Comparison of ENCODE assay signal across 27 cellular contexts in the genomic region with DNA sequence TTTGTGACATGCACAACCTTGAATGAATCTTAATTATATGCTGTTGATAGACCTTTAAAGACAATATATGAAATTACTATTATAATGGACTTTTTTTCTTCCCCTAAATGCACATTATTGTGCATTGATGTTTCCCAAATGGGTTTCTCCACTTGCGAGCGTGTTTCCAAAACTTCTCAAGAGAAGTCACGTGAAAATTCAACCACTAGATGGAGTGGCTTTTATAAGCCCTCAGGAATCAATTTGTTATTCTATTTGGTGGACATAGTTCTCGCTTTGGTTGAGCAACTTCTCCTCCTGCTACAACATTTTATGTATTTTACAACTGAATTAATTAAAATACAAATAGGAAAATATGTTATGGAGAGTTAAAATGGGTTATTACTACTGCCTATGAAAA. TPM values are rescaled to one million over a fixed set of nuclear protein-coding genes. Genes with fewer than 3 reads are reported as not detected.
DNase-seq lines count a peak whose midpoint lies in the region; TF ChIP-seq lines count a peak whose summit lies in the region.
"Had no signal": no experiment of that assay in that cellular context is flagged by ENCODE, and none has a peak within 500 bp of the region (broad histone marks: within the 10 kb centered on the region; RNA-seq: fewer than 3 reads in every experiment).

No MANE protein-coding gene starts in this region.

- peak; percentile 32 for TF ChIP-seq CTCF in epithelial cell of proximal tubule (conservative IDR thresholded peaks at IDR 0.05; ENCODE audit: low read depth, low read length)

- DNase-seq in H7 (peak; percentile 22), RPMI7951 (ENCODE audit: low read depth) (peak; percentile 3), epithelial cell of proximal tubule (ENCODE audit: low read depth) (no peak), renal cortical epithelial cell (ENCODE audit: low read depth) (peak; percentile 35), NCI-H1105 treated with DMSO at 0.1 percent for 48 hours (lab: John Stamatoyannopoulos, UW) (no peak), caudate nucleus (lab: John Stamatoyannopoulos, UW) (no peak), DMS 273 treated with DMSO at 0.1 percent for 48 hours (lab: John Stamatoyannopoulos, UW) (no peak)
- DNase-seq: activated CD8-positive, alpha-beta T cell treated with anti-CD3 and anti-CD28 coated beads, Interleukin-2, amount 10 ng/mL, durations not matched to agents 7 days and 5 days; amniotic stem cell; Caco-2; colonic mucosa; effector CD4-positive, alpha-beta T cell; GDM1; IMR-90; left colon; mammary epithelial cell; MV-4-11; NCI-H146; NCI-H2107; NCI-H446 treated with DMSO at 0.1 percent for 48 hours; sigmoid colon; stimulated activated CD4-positive, alpha-beta T cell treated with anti-CD3 and anti-CD28 coated beads, Interleukin-12 subunit alpha, Interleukin-12 subunit beta, amount 100 ng/mL, for 4 hours; stimulated activated CD4-positive, alpha-beta T cell treated with anti-CD3 and anti-CD28 coated beads, Interleukin-4, amount 100 ng/mL, for 24 hours; T-helper 2 cell; thyroid gland had no signal

- no peaks in the 10 kb centered on the region for H3K27me3 ChIP-seq in H7 (ENCODE audit: control insufficient read depth, insufficient read depth, low read length)
- H3K27me3 ChIP-seq: colonic mucosa, sigmoid colon, thyroid gland had no signal

- H3K36me3 ChIP-seq in H7 (replicated peaks; ENCODE audit: control insufficient read depth, insufficient read depth, low read length) = no peaks in the 10 kb centered on the region
- H3K36me3 ChIP-seq: colonic mucosa, sigmoid colon, thyroid gland had no signal

- H3K27ac ChIP-seq in caudate nucleus (ENCODE audit: low read depth, low read length) = no peak overlapping the region
- H3K27ac ChIP-seq: C4-2B, colonic mucosa, sigmoid colon, thyroid gland had no signal

- H3K4me3 ChIP-seq in H7 (ENCODE audit: insufficient read depth, low read depth, low read length) (no peak overlapping the region), epithelial cell of proximal tubule (ENCODE audit: low read depth, low read length) (no peak overlapping the region)
- H3K4me3 ChIP-seq: colonic mucosa, sigmoid colon, thyroid gland had no signal

RNA-seq across cellular contexts. Expression of a gene that starts 9.0 kb away (rescaled TPM):
- 2.2 and 6.0 TPM in 2 replicates for total RNA-seq in H7 (2014; rRNA removed; shearing (Covaris generic))
- total RNA-seq in RPMI7951 (2014; rRNA removed; shearing (Covaris generic)) = 2.5 and 3.4 TPM in 2 replicates
- total RNA-seq in epithelial cell of proximal tubule (1.8 and 4.2 TPM in 2 replicates), renal cortical epithelial cell (3.3 and 9.9 TPM in 2 replicates)
- total RNA-seq: activated CD8-positive, alpha-beta T cell treated with anti-CD3 and anti-CD28 coated beads, Interleukin-2, amount 10 ng/mL, durations not matched to agents 7 days and 5 days; activated T-helper 2 cell treated with anti-CD3 and anti-CD28 coated beads, Interferon-gamma antibody, Interleukin-2, Interleukin-4, amounts not matched to agents 10 μg/mL and 5 μg/mL and 100 μg/mL, durations not matched to agents 14 hours and 24 hours and 36 hours; Caco-2; IMR-90; mammary epithelial cell had no signal

Comparison
In these comparisons a context has a peak if more than half of its experiments do, and no peak if none do; other contexts are left out.
1. DNase-seq: peak in H7 (single experiment), RPMI7951 (single experiment) and renal cortical epithelial cell (single experiment); none in epithelial cell of proximal tubule (single experiment), NCI-H1105 treated with DMSO at 0.1 percent for 48 hours (single experiment), caudate nucleus (0 of 61) and DMS 273 treated with DMSO at 0.1 percent for 48 hours (single experiment).